8 cellular contexts compared by ENCODE assay signal in genomic region chr1:38474738-38475623, GRCh38.
DNase-seq lines count a peak whose midpoint lies in the region; ATAC-seq and TF ChIP-seq lines count a peak whose summit lies in the region.

No MANE protein-coding gene starts in this region.

- no peak overlapping the region for H3K18ac ChIP-seq in trophoblast cell (ENCODE audit: low read length)

- peak; percentile 18 for DNase-seq in activated CD4-positive, alpha-beta T cell treated with anti-CD3 and anti-CD28 coated beads, Interleukin-2, amount 10 ng/mL, durations not matched to agents 7 days and 5 days
- DNase-seq in activated CD4-positive, alpha-beta T cell treated with anti-CD3 and anti-CD28 coated beads, Interleukin-2, amount 50 U/mL, for 48 hours, result no peak
- no peak for DNase-seq in activated naive CD8-positive, alpha-beta T cell treated with anti-CD3 and anti-CD28 coated beads for 36 hours
- no peak for DNase-seq in stimulated activated naive CD8-positive, alpha-beta T cell treated with anti-CD3 and anti-CD28 coated beads, Interleukin-15, Interleukin-2, amounts not matched to agents 100 U/mL and 50 U/mL, for 24 hours
- DNase-seq in D341Med (ENCODE audit: low spot score) (no peak), trophoblast cell (no peak)

- CTCF ChIA-PET in activated CD4-positive, alpha-beta T cell treated with anti-CD3 and anti-CD28 coated beads, Interleukin-2, amount 10 ng/mL, durations not matched to agents 7 days and 5 days (lab: Charles Lee), result no interaction called here

- H3K27ac ChIP-seq in gastroesophageal sphincter (no peak overlapping the region), trophoblast cell (ENCODE audit: low read depth, low read length) (no peak overlapping the region)

- no peak overlapping the region for H4K12ac ChIP-seq in trophoblast cell (ENCODE audit: low read depth, low read length)

- ATAC-seq in HG02981 (IDR thresholded peaks at IDR 0.05; ENCODE audit: unreplicated experiment) (peak; percentile 85), gastroesophageal sphincter (no peak)
- peak; percentile 14 for ATAC-seq in stimulated activated naive CD8-positive, alpha-beta T cell treated with anti-CD3 and anti-CD28 coated beads, Interleukin-15, Interleukin-2, amounts not matched to agents 100 U/mL and 50 U/mL, for 24 hours

- peaks cover 1% of the 10 kb centered on the region for H3K36me3 Mint-ChIP-seq in activated CD4-positive, alpha-beta T cell treated with anti-CD3 and anti-CD28 coated beads, Interleukin-2, amount 10 ng/mL, durations not matched to agents 7 days and 5 days (ENCODE audit: low read depth)
- H3K36me3 Mint-ChIP-seq in activated naive CD8-positive, alpha-beta T cell treated with anti-CD3 and anti-CD28 coated beads for 36 hours, result peaks cover 1% of the 10 kb centered on the region

- WGBS in gastroesophageal sphincter (ENCODE audit: low coverage in 1 of 2), 2 donors, result 63 to 66% methylated on average over 4 to 17 of the region's 18 CpGs
- WGBS in trophoblast cell (ENCODE audit: extremely low coverage, insufficient coverage, insufficient read length), result no CpG with 5 or more reads among the region's 18 CpGs

- H3K27ac Mint-ChIP-seq in activated CD4-positive, alpha-beta T cell treated with anti-CD3 and anti-CD28 coated beads, Interleukin-2, amount 10 ng/mL, durations not matched to agents 7 days and 5 days, result peak overlapping the region; percentile 2
- H3K27ac Mint-ChIP-seq in activated naive CD8-positive, alpha-beta T cell treated with anti-CD3 and anti-CD28 coated beads for 36 hours, result peak overlapping the region; percentile 79

- H3K4me3 Mint-ChIP-seq in activated CD4-positive, alpha-beta T cell treated with anti-CD3 and anti-CD28 coated beads, Interleukin-2, amount 10 ng/mL, durations not matched to agents 7 days and 5 days, result peak overlapping the region; percentile 14
- H3K4me3 Mint-ChIP-seq in activated naive CD8-positive, alpha-beta T cell treated with anti-CD3 and anti-CD28 coated beads for 36 hours, result peak overlapping the region; percentile 57

- no peaks in the 10 kb centered on the region for H3K79me1 ChIP-seq in trophoblast cell (ENCODE audit: low read length)

- no peak overlapping the region for H3K4ac ChIP-seq in trophoblast cell (ENCODE audit: low read depth, low read length)

- TF ChIP-seq CTCF in gastroesophageal sphincter (IDR thresholded peaks at IDR 0.05), result no peak

- H3K36me3 ChIP-seq in gastroesophageal sphincter, result no peaks in the 10 kb centered on the region
- H3K36me3 ChIP-seq in trophoblast cell (ENCODE audit: control insufficient read depth in 1 of 2, insufficient read depth in 2 of 2, low read length in 2 of 2), result no peaks in the 10 kb centered on the region

- H2AFZ ChIP-seq in trophoblast cell (ENCODE audit: insufficient read depth, low read length, poor library complexity), result no peak overlapping the region

- H3K14ac ChIP-seq in trophoblast cell (ENCODE audit: low read length), result no peak overlapping the region

- no peak overlapping the region for H2BK120ac ChIP-seq in trophoblast cell (ENCODE audit: insufficient read depth, low read length, poor library complexity)

- H2BK5ac ChIP-seq in trophoblast cell (ENCODE audit: low read depth, low read length, poor library complexity), result no peak overlapping the region

- H3K9me3 ChIP-seq in gastroesophageal sphincter (peaks cover 0 to 6% (median 0%) of the 10 kb centered on the region in 3 donors), trophoblast cell (ENCODE audit: insufficient read depth, low read depth, low read length) (no peaks in the 10 kb centered on the region)

- no peak overlapping the region for H3K9ac ChIP-seq in trophoblast cell (ENCODE audit: low read length)

- H3K27me3 ChIP-seq in gastroesophageal sphincter, result peaks cover 58% of the 10 kb centered on the region
- H3K27me3 ChIP-seq in trophoblast cell (ENCODE audit: insufficient read depth, low read length), result peaks cover 14% of the 10 kb centered on the region

- peaks cover 66% of the 10 kb centered on the region for H3K27me3 Mint-ChIP-seq in activated CD4-positive, alpha-beta T cell treated with anti-CD3 and anti-CD28 coated beads, Interleukin-2, amount 10 ng/mL, durations not matched to agents 7 days and 5 days
- H3K27me3 Mint-ChIP-seq in activated naive CD8-positive, alpha-beta T cell treated with anti-CD3 and anti-CD28 coated beads for 36 hours, result peaks cover 72% of the 10 kb centered on the region

- no peak overlapping the region for H3K23ac ChIP-seq in trophoblast cell (ENCODE audit: low read length)

- POLR2A ChIA-PET in activated CD4-positive, alpha-beta T cell treated with anti-CD3 and anti-CD28 coated beads, Interleukin-2, amount 10 ng/mL, durations not matched to agents 7 days and 5 days (lab: Charles Lee), result no interaction called here

- H3K4me1 ChIP-seq in gastroesophageal sphincter (peaks cover 0 to 11% (median 0%) of the 10 kb centered on the region in 3 donors), trophoblast cell (ENCODE audit: control insufficient read depth in 1 of 2, insufficient read depth in 2 of 2, low read length in 2 of 2) (no peaks in the 10 kb centered on the region)

- TF ChIP-seq POLR2A in gastroesophageal sphincter (IDR thresholded peaks at IDR 0.05), result no peak

- H2BK12ac ChIP-seq in trophoblast cell (ENCODE audit: low read length), result no peak overlapping the region

- H3K4me3 ChIP-seq in gastroesophageal sphincter, result no peak overlapping the region
- no peak overlapping the region for H3K4me3 ChIP-seq in trophoblast cell (ENCODE audit: low read depth, low read length)

- H2AK5ac ChIP-seq in trophoblast cell (ENCODE audit: low read length), result no peak overlapping the region

- no peaks in the 10 kb centered on the region for H3K79me2 ChIP-seq in trophoblast cell (ENCODE audit: control insufficient read depth, insufficient read depth, low read length, poor library complexity)

- H3K4me1 Mint-ChIP-seq in activated CD4-positive, alpha-beta T cell treated with anti-CD3 and anti-CD28 coated beads, Interleukin-2, amount 10 ng/mL, durations not matched to agents 7 days and 5 days, result peaks cover 12% of the 10 kb centered on the region
- peaks cover 16% of the 10 kb centered on the region for H3K4me1 Mint-ChIP-seq in activated naive CD8-positive, alpha-beta T cell treated with anti-CD3 and anti-CD28 coated beads for 36 hours

- no peak overlapping the region for H4K8ac ChIP-seq in trophoblast cell (ENCODE audit: low read depth, low read length)

- no peak overlapping the region for H4K91ac ChIP-seq in trophoblast cell (ENCODE audit: low read depth, low read length)

- H3K9me3 Mint-ChIP-seq in activated CD4-positive, alpha-beta T cell treated with anti-CD3 and anti-CD28 coated beads, Interleukin-2, amount 10 ng/mL, durations not matched to agents 7 days and 5 days, result no peaks in the 10 kb centered on the region
- H3K9me3 Mint-ChIP-seq in activated naive CD8-positive, alpha-beta T cell treated with anti-CD3 and anti-CD28 coated beads for 36 hours, result peaks cover 6% of the 10 kb centered on the region

- H3K4me2 ChIP-seq in trophoblast cell (ENCODE audit: low read length), result no peak overlapping the region

- TF ChIP-seq EP300 in gastroesophageal sphincter (IDR thresholded peaks at IDR 0.05), result no peak
